Comparison of ENCODE assay signal across 8 cellular contexts in the genomic region with DNA sequence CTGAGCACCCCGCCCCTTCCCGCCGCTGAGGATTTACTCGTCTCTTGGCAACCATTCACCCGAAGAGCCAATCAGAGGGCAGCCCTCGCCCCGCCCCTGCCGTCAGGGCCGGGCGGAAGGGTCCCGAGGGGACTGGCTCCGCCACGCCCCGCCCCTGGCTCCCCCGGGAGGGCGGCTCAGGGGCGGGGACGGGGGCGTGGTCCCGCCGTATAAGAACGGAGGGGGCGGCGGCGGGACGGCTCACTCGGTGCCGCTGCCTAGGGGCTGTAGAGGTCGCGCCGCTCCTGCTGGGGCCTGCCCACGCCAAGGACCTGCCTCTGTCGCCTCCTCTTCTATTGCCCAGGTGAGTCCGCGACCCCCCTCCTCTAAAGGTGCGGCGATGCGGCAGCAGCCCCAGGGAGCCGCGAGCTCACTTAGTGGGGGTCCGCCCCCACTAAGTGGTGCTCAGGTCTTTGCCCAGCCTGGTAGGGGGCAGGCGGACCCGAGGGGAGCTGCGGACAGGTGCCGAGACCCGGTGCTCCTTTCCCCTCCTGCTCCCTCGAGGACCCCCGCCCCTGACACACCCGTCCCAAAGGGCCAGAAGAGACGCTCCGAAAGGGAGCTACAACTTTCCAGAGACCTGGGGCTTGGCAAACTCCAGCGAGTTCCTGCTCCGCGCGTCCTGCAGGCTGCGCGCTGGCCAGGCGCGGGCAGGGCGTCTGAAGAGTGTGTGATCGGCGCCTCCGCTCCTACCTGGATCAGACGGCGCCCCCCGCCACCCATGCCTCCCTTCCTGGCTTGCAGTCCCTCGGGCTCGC. TPM values are rescaled to one million over a fixed set of nuclear protein-coding genes. Genes with fewer than 3 reads are reported as not detected.
A peak's percentile ranks its signal among the peaks of the same experiment; 100 is the strongest.
DNase-seq lines count a peak whose midpoint lies in the region; ATAC-seq and TF ChIP-seq lines count a peak whose summit lies in the region.

TSS of gene TENT5C (plus strand) at position 238 of the 797 bp plus-strand sequence. CDS start 16,821 bp downstream, outside the sequence.

- H3K4me3 ChIP-seq in dorsolateral prefrontal cortex = peak within 1 kb of the TSS; percentile 48 to 92 (median 78)
- peak within 1 kb of the TSS; percentile 64 to 79 (median 75) for H3K4me3 ChIP-seq in right lobe of liver

- WGBS in right lobe of liver (ENCODE audit: insufficient coverage, low coverage, low lambda C conversion rate, missing lambda C conversion rate) = 0% methylated on average over 6 of the region's 68 CpGs

- peak; percentile 92 for TF ChIP-seq POLR2A in right lobe of liver (IDR thresholded peaks at IDR 0.05)

- H3K36me3 ChIP-seq in right lobe of liver = no peaks in the 10 kb centered on the region

- peak; percentile 89 for ATAC-seq in CD4-positive, alpha-beta T cell (ENCODE audit: poor library complexity)
- peak; percentile 78 for ATAC-seq in GM19438 (IDR thresholded peaks at IDR 0.05; ENCODE audit: low read depth, unreplicated experiment)
- ATAC-seq in HG03565 (IDR thresholded peaks at IDR 0.05; ENCODE audit: unreplicated experiment) = peak; percentile 80
- peak; percentile 95 to 98 (median 96) for ATAC-seq in right lobe of liver

- peak within 1 kb of the TSS; percentile 85 for H3K27ac ChIP-seq in CD4-positive, alpha-beta T cell (ENCODE audit: low read depth, low read length)
- H3K27ac ChIP-seq in dorsolateral prefrontal cortex (peak within 1 kb of the TSS in 43 of 59 donors; percentile 9 to 86 (median 60)), right lobe of liver (peak within 1 kb of the TSS; percentile 71 to 86 (median 84))

- peak within 1 kb of the TSS; percentile 99 for H3K4me3 Mint-ChIP-seq in CD4-positive, alpha-beta T cell

- no peaks in the 10 kb centered on the region for H3K9me3 ChIP-seq in CD4-positive, alpha-beta T cell (ENCODE audit: control insufficient read depth, low read length)
- H3K9me3 ChIP-seq in right lobe of liver = no peaks in the 10 kb centered on the region

- H3K27me3 Mint-ChIP-seq in CD4-positive, alpha-beta T cell = no peaks in the 10 kb centered on the region

- CTCF ChIA-PET in CD4-positive, alpha-beta T cell (lab: Charles Lee) = interaction anchor here (1.4 to 5.2 kb wide), 5 partner anchors 23 to 71 kb away, joined by 5 to 30 read pairs (median 6); no protein-coding TSS in a partner anchor

- peaks cover 41% of the 10 kb centered on the region for H3K36me3 Mint-ChIP-seq in CD4-positive, alpha-beta T cell (ENCODE audit: low read depth)

- H3K4me1 ChIP-seq in right lobe of liver = peaks cover 0 to 12% (median 0%) of the 10 kb centered on the region in 4 donors

- no peaks in the 10 kb centered on the region for H3K9me3 Mint-ChIP-seq in CD4-positive, alpha-beta T cell

- peak; percentile 97 to 99 (median 99) for DNase-seq in CD4-positive, alpha-beta T cell
- DNase-seq in NCI-H748 treated with DMSO at 0.1 percent for 48 hours (lab: John Stamatoyannopoulos, UW) (peak; percentile 94), dorsolateral prefrontal cortex (peak; percentile 85 to 96 (median 93)), right lobe of liver (peak; percentile 98 to 99 (median 98))
- peak; percentile 98 for DNase-seq in activated CD4-positive, alpha-beta T cell treated with anti-CD3 and anti-CD28 coated beads, Interleukin-2, amount 50 U/mL, for 4 hours
- DNase-seq in stimulated activated CD4-positive, alpha-beta T cell treated with anti-CD3 and anti-CD28 coated beads, Interleukin-4, amount 100 ng/mL, for 1 hour = peak; percentile 98

- H3K4me1 Mint-ChIP-seq in CD4-positive, alpha-beta T cell (ENCODE audit: low read depth) = peaks cover 57% of the 10 kb centered on the region

- POLR2A ChIA-PET in CD4-positive, alpha-beta T cell (lab: Charles Lee) = interaction anchor here (0.6 to 3.2 kb wide), 20 partner anchors 11 to 546 kb away, joined by 3 to 130 read pairs (median 4); partner anchors contain the start of genes MAN1A2 and TTF2

- intact Hi-C loops in CD4-positive, alpha-beta T cell (cut with DNase I, micrococcal nuclease) = loop anchor here (1.0 to 10.0 kb wide), 13 partner anchors 51 to 1539 kb away; partner anchors contain the start of genes CD2 (in 1 of the 2), GDAP2 (in 1 of the 2), MAN1A2 (in 1 of the 2) and TRIM45 (in 1 of the 2)
- intact Hi-C loops in dorsolateral prefrontal cortex (cut with DNase I) (loop anchor here (5.0 to 10.0 kb wide), 3 partner anchors 151 to 241 kb away; partner anchors contain the start of gene MAN1A2 (in 2 of the 2)), right lobe of liver (cut with DNase I) (no loop called here)

- no peaks in the 10 kb centered on the region for H3K27me3 ChIP-seq in CD4-positive, alpha-beta T cell (ENCODE audit: control insufficient read depth, insufficient read depth, low read length)
- H3K27me3 ChIP-seq in dorsolateral prefrontal cortex (no peaks in the 10 kb centered on the region), right lobe of liver (no peaks in the 10 kb centered on the region)

- TF ChIP-seq CTCF in CD4-positive, alpha-beta T cell (IDR thresholded peaks at IDR 0.05) = no peak
- TF ChIP-seq CTCF in dorsolateral prefrontal cortex (IDR thresholded peaks at IDR 0.05 in 54 of 56, conservative IDR thresholded peaks at IDR 0.05 in 2 of 56; ENCODE audit: low read depth in 1 of 56, partially characterized antibody in 56 of 56) (peak in 13 of 56 donors; percentile 1 to 32 (median 12)), right lobe of liver (IDR thresholded peaks at IDR 0.05) (no peak)

- peak within 1 kb of the TSS; percentile 90 for H3K27ac Mint-ChIP-seq in CD4-positive, alpha-beta T cell

RNA-seq across cellular contexts. Expression of gene TENT5C, which starts in this region (rescaled TPM):
- total RNA-seq in CD4-positive, alpha-beta T cell = 100 to 1,000 TPM; 122 to 123 TPM
- total RNA-seq in dorsolateral prefrontal cortex = 1 to 10 TPM in 68 of 120 experiments, under 1 TPM in 52; 0.36 to 7.0 (median 1.1) TPM
- 10 to 100 TPM in 1 of 6 experiments, 1 to 10 TPM in 5; 2.3 to 13.7 (median 3.0) TPM for total RNA-seq in right lobe of liver

Comparison
In these comparisons a context has a peak if more than half of its experiments do, and no peak if none do; other contexts are left out.
1. Peak in every context shown above with its lines: DNase-seq, ATAC-seq, H3K4me3 ChIP-seq and H3K27ac ChIP-seq.
2. RNA of gene TENT5C (total RNA-seq): 122 to 123 TPM in CD4-positive, alpha-beta T cell; 2.3 to 13.7 TPM in right lobe of liver and 0.36 to 7.0 TPM in dorsolateral prefrontal cortex; every median in the first group is over 4 times any median in the second.
3. intact Hi-C loops: an anchor here in CD4-positive, alpha-beta T cell (1.0 to 10.0 kb wide) and dorsolateral prefrontal cortex (5.0 to 10.0 kb wide); none called in right lobe of liver.